16 cellular contexts compared by ENCODE assay signal in genomic region chr3:127780536-127781400, GRCh38. TPM values are rescaled to one million over a fixed set of nuclear protein-coding genes. Genes with fewer than 3 reads are reported as not detected.
DNase-seq lines count a peak whose midpoint lies in the region; ATAC-seq and TF ChIP-seq lines count a peak whose summit lies in the region.
"Had no signal": no experiment of that assay in that cellular context is flagged by ENCODE, and none has a peak within 500 bp of the region (broad histone marks: within the 10 kb centered on the region; RNA-seq: fewer than 3 reads in every experiment).

No MANE protein-coding gene starts in this region.

- no peak for ATAC-seq in heart left ventricle
- no peak for ATAC-seq in Right ventricle myocardium inferior
- no peak for ATAC-seq in upper lobe of right lung
- ATAC-seq in activated CD4-positive, alpha-beta T cell treated with anti-CD3 and anti-CD28 coated beads for 36 hours: no peak
- no peak for ATAC-seq in GM19455 (IDR thresholded peaks at IDR 0.05; ENCODE audit: unreplicated experiment)

- H3K27ac Mint-ChIP-seq in activated CD4-positive, alpha-beta T cell treated with anti-CD3 and anti-CD28 coated beads for 36 hours: no peak overlapping the region
- H3K27ac Mint-ChIP-seq: activated T-cell treated with anti-CD3 and anti-CD28 coated beads, Interleukin-2, amount 50 U/mL, for 24 hours; natural killer cell treated with Interleukin-12 subunit alpha and Interleukin-12 subunit beta and Interleukin-15 and Interleukin-18, amount 100 ng/mL, for 72 hours had no signal

- H3K36me3 ChIP-seq in heart left ventricle: peaks cover 0 to 40% (median 4%) of the 10 kb centered on the region in 9 donors
- H3K36me3 ChIP-seq in brain microvascular endothelial cell (replicated peaks): no peaks in the 10 kb centered on the region
- H3K36me3 ChIP-seq in neutrophil: no peaks in the 10 kb centered on the region
- no peaks in the 10 kb centered on the region for H3K36me3 ChIP-seq in upper lobe of right lung

- no peak overlapping the region for H3K4me3 ChIP-seq in heart left ventricle
- H3K4me3 ChIP-seq in brain microvascular endothelial cell (ENCODE audit: low read depth, low read length): no peak overlapping the region
- H3K4me3 ChIP-seq in neutrophil (ENCODE audit: low read depth in 1 of 2, low read length in 1 of 2): no peak overlapping the region
- no peak overlapping the region for H3K4me3 ChIP-seq in upper lobe of right lung

- 71 to 80% (median 77%) methylated on average over 8 of the region's 8 CpGs for WGBS in heart left ventricle, 4 donors

- CTCF ChIA-PET in activated CD4-positive, alpha-beta T cell treated with anti-CD3 and anti-CD28 coated beads for 36 hours (lab: Charles Lee): interaction anchor here (0.5 to 1.6 kb wide), 2 partner anchors 18 to 154 kb away, joined by 3 read pairs; no protein-coding TSS in a partner anchor

- peaks cover 2% of the 10 kb centered on the region for H3K27me3 Mint-ChIP-seq in activated CD4-positive, alpha-beta T cell treated with anti-CD3 and anti-CD28 coated beads for 36 hours
- H3K27me3 Mint-ChIP-seq: activated T-cell treated with anti-CD3 and anti-CD28 coated beads, Interleukin-2, amount 50 U/mL, for 24 hours; natural killer cell treated with Interleukin-12 subunit alpha and Interleukin-12 subunit beta and Interleukin-15 and Interleukin-18, amount 100 ng/mL, for 72 hours had no signal

- H3K9me3 Mint-ChIP-seq in activated CD4-positive, alpha-beta T cell treated with anti-CD3 and anti-CD28 coated beads for 36 hours (ENCODE audit: low read depth): peaks cover 5% of the 10 kb centered on the region
- H3K9me3 Mint-ChIP-seq: natural killer cell treated with Interleukin-12 subunit alpha and Interleukin-12 subunit beta and Interleukin-15 and Interleukin-18, amount 100 ng/mL, for 72 hours had no signal

- no peaks in the 10 kb centered on the region for H3K36me3 Mint-ChIP-seq in activated CD4-positive, alpha-beta T cell treated with anti-CD3 and anti-CD28 coated beads for 36 hours (ENCODE audit: low read depth)
- H3K36me3 Mint-ChIP-seq: natural killer cell treated with Interleukin-12 subunit alpha and Interleukin-12 subunit beta and Interleukin-15 and Interleukin-18, amount 100 ng/mL, for 72 hours had no signal

- H3K4me1 ChIP-seq in heart left ventricle (peaks cover 8 to 81% (median 68%) of the 10 kb centered on the region in 12 donors), neutrophil (ENCODE audit: control insufficient read depth in 1 of 2, insufficient read depth in 1 of 2, low read depth in 1 of 2, low read length in 1 of 2) (peaks cover 47 to 48% of the 10 kb centered on the region in 2 experiments), upper lobe of right lung (peaks cover 54% of the 10 kb centered on the region)

- in situ Hi-C loops in brain microvascular endothelial cell (cut with HindIII; ENCODE audit: low pct_ligation_motif_present, low sequenced_read_pairs): no loop called here

- TF ChIP-seq POLR2A in heart left ventricle (IDR thresholded peaks at IDR 0.05): no peak

- DNase-seq in heart left ventricle (no peak), Right ventricle myocardium inferior (ENCODE audit: missing footprints) (no peak), brain microvascular endothelial cell (no peak), upper lobe of right lung (no peak), D341Med (ENCODE audit: low spot score) (no peak)
- DNase-seq in activated CD4-positive, alpha-beta T cell treated with anti-CD3 and anti-CD28 coated beads for 36 hours: no peak
- DNase-seq: activated CD4-positive, CD25-positive, alpha-beta regulatory T cell treated with anti-CD3 and anti-CD28 coated beads, Interleukin-2, amount 50 U/mL, for 72 hours; activated T-cell treated with anti-CD3 and anti-CD28 coated beads, Interleukin-2, amount 50 U/mL, for 24 hours; effector CD8-positive, alpha-beta T cell; glutamatergic neuron; NCI-H1105; NCI-H226; substantia nigra had no signal

- intact Hi-C loops in heart left ventricle (cut with DNase I) (loop anchor here in 2 of 10 donors (5.0 kb wide), 1 partner anchor 37 kb away; no protein-coding TSS in a partner anchor), Right ventricle myocardium inferior (cut with DNase I) (no loop called here), upper lobe of right lung (cut with DNase I) (no loop called here)
- intact Hi-C loops in activated CD4-positive, alpha-beta T cell treated with anti-CD3 and anti-CD28 coated beads for 36 hours (cut with DNase I, micrococcal nuclease): no loop called here

- POLR2A ChIA-PET in activated CD4-positive, alpha-beta T cell treated with anti-CD3 and anti-CD28 coated beads for 36 hours (lab: Charles Lee): no interaction called here

- H3K27ac ChIP-seq in heart left ventricle (peak overlapping the region; percentile 8 to 61 (median 54)), brain microvascular endothelial cell (peak overlapping the region; percentile 35), neutrophil (peak overlapping the region; percentile 61), upper lobe of right lung (peak overlapping the region; percentile 45)

- H3K4me3 Mint-ChIP-seq in activated CD4-positive, alpha-beta T cell treated with anti-CD3 and anti-CD28 coated beads for 36 hours: no peak overlapping the region
- H3K4me3 Mint-ChIP-seq: activated T-cell treated with anti-CD3 and anti-CD28 coated beads, Interleukin-2, amount 50 U/mL, for 24 hours; natural killer cell treated with Interleukin-12 subunit alpha and Interleukin-12 subunit beta and Interleukin-15 and Interleukin-18, amount 100 ng/mL, for 72 hours had no signal

- H3K27me3 ChIP-seq in heart left ventricle: no peaks in the 10 kb centered on the region
- no peaks in the 10 kb centered on the region for H3K27me3 ChIP-seq in brain microvascular endothelial cell (replicated peaks)
- no peaks in the 10 kb centered on the region for H3K27me3 ChIP-seq in neutrophil
- H3K27me3 ChIP-seq in upper lobe of right lung: no peaks in the 10 kb centered on the region

- H3K9me3 ChIP-seq in heart left ventricle (peaks cover 0 to 8% (median 0%) of the 10 kb centered on the region in 12 donors), neutrophil (no peaks in the 10 kb centered on the region), upper lobe of right lung (no peaks in the 10 kb centered on the region)

- peaks cover 8% of the 10 kb centered on the region for H3K4me1 Mint-ChIP-seq in activated CD4-positive, alpha-beta T cell treated with anti-CD3 and anti-CD28 coated beads for 36 hours

- TF ChIP-seq CTCF in heart left ventricle (IDR thresholded peaks at IDR 0.05) (no peak), brain microvascular endothelial cell (IDR thresholded peaks at IDR 0.05; ENCODE audit: low read depth, low read length, missing control alignments) (no peak), neutrophil (IDR thresholded peaks at IDR 0.05) (no peak), upper lobe of right lung (IDR thresholded peaks at IDR 0.05) (no peak)

RNA-seq across cellular contexts. Expression of gene MGLL, which starts 41.5 kb away (rescaled TPM):
- total RNA-seq in heart left ventricle (100 to 1,000 TPM in 1 of 9 donors, 10 to 100 TPM in 8; 41.8 to 119 (median 78.9) TPM), Right ventricle myocardium inferior (74.1 TPM), upper lobe of right lung (194 TPM)
- 10 to 100 TPM; 38.5 to 90.7 TPM for polyA plus RNA-seq in heart left ventricle
- under 1 TPM; 0.49 to 0.50 TPM for total RNA-seq in activated CD4-positive, alpha-beta T cell treated with anti-CD3 and anti-CD28 coated beads for 36 hours

Comparison
In these comparisons a context has a peak if more than half of its experiments do, and no peak if none do; other contexts are left out.
1. RNA of gene MGLL, which starts 41.5 kb away (total RNA-seq): 194 TPM in upper lobe of right lung (single experiment), 41.8 to 119 TPM in heart left ventricle and 74.1 TPM in Right ventricle myocardium inferior (single experiment); 0.49 to 0.50 TPM in activated CD4-positive, alpha-beta T cell treated with anti-CD3 and anti-CD28 coated beads for 36 hours; every median in the first group is over 10 times any median in the second.
2. Peak in every context shown above with its lines, with median percentiles within 50 percentile points of each other: H3K27ac ChIP-seq.